16 cellular contexts compared by ENCODE assay signal in the genomic region with DNA sequence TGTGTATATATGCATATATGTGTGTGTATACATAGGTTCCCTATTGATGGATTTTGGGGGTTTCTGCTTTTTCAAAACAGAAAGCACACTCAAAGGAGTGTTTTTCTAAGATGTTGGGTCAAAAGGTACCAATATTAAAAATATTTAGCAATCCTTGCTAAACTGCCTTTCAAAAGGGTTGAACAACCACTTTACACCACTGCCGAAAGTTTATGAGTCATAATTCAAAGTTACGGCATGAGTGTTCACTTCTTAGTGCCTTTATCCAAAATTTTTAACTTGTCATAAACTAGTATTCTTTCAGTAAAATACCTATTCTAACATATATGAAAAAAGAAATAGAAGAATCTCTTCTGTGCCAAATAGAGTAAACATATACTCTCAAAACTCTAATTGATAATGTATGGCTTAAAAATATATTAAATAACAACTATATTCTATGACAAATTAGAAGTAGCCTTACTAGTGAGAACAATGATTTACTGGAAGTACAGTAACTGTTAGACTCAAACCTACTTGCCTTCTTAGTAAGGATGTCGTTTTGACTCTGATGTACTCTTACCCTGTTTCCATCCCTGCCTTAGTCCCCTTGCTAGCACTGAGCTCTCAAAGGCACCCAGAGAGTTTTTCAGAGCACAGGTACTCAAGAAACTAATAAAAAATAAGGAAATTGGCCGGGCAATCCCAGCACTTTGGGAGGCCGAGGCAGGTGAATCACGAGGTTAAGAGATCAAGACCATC.
DNase-seq lines count a peak whose midpoint lies in the region; ATAC-seq, FAIRE-seq and TF ChIP-seq lines count a peak whose summit lies in the region.
"Had no signal": no experiment of that assay in that cellular context is flagged by ENCODE, and none has a peak within 500 bp of the region (broad histone marks: within the 10 kb centered on the region; RNA-seq: fewer than 3 reads in every experiment).

No MANE protein-coding gene starts in this region.

- TF ChIP-seq POLR2A in GM12878 (IDR thresholded peaks at IDR 0.05; ENCODE audit: low read depth, low read length): no peak

- POLR2A ChIA-PET in activated CD4-positive, alpha-beta T cell treated with anti-CD3 and anti-CD28 coated beads, Interleukin-2, amount 10 ng/mL, durations not matched to agents 7 days and 5 days (lab: Charles Lee): no interaction called here
- POLR2A ChIA-PET in GM12878 (lab: Charles Lee): no interaction called here

- no TSS peak for BruUV-seq in GM12878 (replicated peaks; lab: Mats Ljungman, UMichigan)

- peak; percentile 76 for FAIRE-seq in GM12878 (lab: Jason Lieb, UNC)
- FAIRE-seq: GM18507, H54 had no signal

- in situ Hi-C loops in GM12878 (cut with MboI): no loop called here

- no peak overlapping the region for H3K27ac ChIP-seq in GM12878 (ENCODE audit: control insufficient read depth, insufficient read depth)
- H3K27ac ChIP-seq: BLaER1, GM23248 had no signal

- no peak overlapping the region for H2AFZ ChIP-seq in GM12878 (ENCODE audit: control insufficient read depth, low read depth, low read length)
- H2AFZ ChIP-seq: GM23248 had no signal

- no peak for DNase-seq in activated CD4-positive, alpha-beta T cell treated with anti-CD3 and anti-CD28 coated beads, Interleukin-2, amount 10 ng/mL, durations not matched to agents 24 days and 14 days
- no peak for DNase-seq in activated CD4-positive, alpha-beta T cell treated with anti-CD3 and anti-CD28 coated beads, Interleukin-2, amount 10 ng/mL, durations not matched to agents 7 days and 5 days
- no peak for DNase-seq in natural killer cell treated with Interleukin-12 subunit alpha and Interleukin-12 subunit beta and Interleukin-15 and Interleukin-18, amount 100 ng/mL, for 72 hours (ENCODE audit: low spot score)
- DNase-seq in natural killer cell (no peak), GM12878 (ENCODE audit: low read depth, low spot score) (no peak), foreskin melanocyte (no peak)
- DNase-seq: 8988T, AML-193, DMS53, GF-D8, GM23248 had no signal

- SMC1A ChIA-PET in GM12878 (lab: Charles Lee; ENCODE audit: uncharacterized antibody, unreplicated experiment): interaction anchor here (0.9 to 1.4 kb wide), 2 partner anchors 15 to 55 kb away, joined by 3 read pairs; no protein-coding TSS in a partner anchor

- intact Hi-C loops in activated CD4-positive, alpha-beta T cell treated with anti-CD3 and anti-CD28 coated beads, Interleukin-2, amount 10 ng/mL, durations not matched to agents 24 days and 14 days (cut with micrococcal nuclease): no loop called here
- intact Hi-C loops in natural killer cell (cut with micrococcal nuclease) (no loop called here), GM12878 (cut with micrococcal nuclease; ENCODE audit: unreplicated experiment) (no loop called here)

- H3K4me3 ChIP-seq in GM12878: no peak overlapping the region
- H3K4me3 ChIP-seq: BLaER1, GM23248 had no signal

- no peaks in the 10 kb centered on the region for H3K27me3 Mint-ChIP-seq in activated CD4-positive, alpha-beta T cell treated with anti-CD3 and anti-CD28 coated beads, Interleukin-2, amount 10 ng/mL, durations not matched to agents 24 days and 14 days
- no peaks in the 10 kb centered on the region for H3K27me3 Mint-ChIP-seq in activated CD4-positive, alpha-beta T cell treated with anti-CD3 and anti-CD28 coated beads, Interleukin-2, amount 10 ng/mL, durations not matched to agents 7 days and 5 days
- no peaks in the 10 kb centered on the region for H3K27me3 Mint-ChIP-seq in natural killer cell treated with Interleukin-12 subunit alpha and Interleukin-12 subunit beta and Interleukin-15 and Interleukin-18, amount 100 ng/mL, for 72 hours
- no peaks in the 10 kb centered on the region for H3K27me3 Mint-ChIP-seq in natural killer cell (ENCODE audit: low read depth in 2 of 2)

- CTCF ChIA-PET in activated CD4-positive, alpha-beta T cell treated with anti-CD3 and anti-CD28 coated beads, Interleukin-2, amount 10 ng/mL, durations not matched to agents 7 days and 5 days (lab: Charles Lee): interaction anchor here (0.7 kb wide), 1 partner anchor 78 kb away, joined by 3 read pairs; no protein-coding TSS in a partner anchor
- CTCF ChIA-PET in GM12878 (lab: Yijun Ruan, JAX): interaction anchor here (1.0 to 1.2 kb wide), 2 partner anchors 62 to 90 kb away, joined by 3 read pairs; no protein-coding TSS in a partner anchor

- peaks cover 7% of the 10 kb centered on the region for H3K9me3 Mint-ChIP-seq in activated CD4-positive, alpha-beta T cell treated with anti-CD3 and anti-CD28 coated beads, Interleukin-2, amount 10 ng/mL, durations not matched to agents 24 days and 14 days
- no peaks in the 10 kb centered on the region for H3K9me3 Mint-ChIP-seq in activated CD4-positive, alpha-beta T cell treated with anti-CD3 and anti-CD28 coated beads, Interleukin-2, amount 10 ng/mL, durations not matched to agents 7 days and 5 days
- H3K9me3 Mint-ChIP-seq in natural killer cell treated with Interleukin-12 subunit alpha and Interleukin-12 subunit beta and Interleukin-15 and Interleukin-18, amount 100 ng/mL, for 72 hours: no peaks in the 10 kb centered on the region
- H3K9me3 Mint-ChIP-seq in natural killer cell: no peaks in the 10 kb centered on the region

- H3K9me3 ChIP-seq in GM12878 (replicated peaks; ENCODE audit: control insufficient read depth, insufficient read depth, low read length): no peaks in the 10 kb centered on the region
- H3K9me3 ChIP-seq: BLaER1 had no signal

- ATAC-seq in natural killer cell treated with Interleukin-12 subunit alpha and Interleukin-12 subunit beta and Interleukin-15 and Interleukin-18, amount 100 ng/mL, for 72 hours: peak in 1 of 2 donors; percentile 60
- ATAC-seq in natural killer cell (no peak), GM12878 (no peak), HG02938 (IDR thresholded peaks at IDR 0.05; ENCODE audit: unreplicated experiment) (no peak)
- ATAC-seq: HCT116 had no signal

- no peaks in the 10 kb centered on the region for H3K27me3 ChIP-seq in GM12878 (replicated peaks in 1 of 2; ENCODE audit: control insufficient read depth in 2 of 2, insufficient read depth in 2 of 2, low read length in 1 of 2)
- H3K27me3 ChIP-seq: BLaER1 had no signal

- H4K20me1 ChIP-seq in GM12878 (ENCODE audit: control insufficient read depth, insufficient read depth): no peaks in the 10 kb centered on the region
- H4K20me1 ChIP-seq: BLaER1 had no signal

- H3K27ac Mint-ChIP-seq in activated CD4-positive, alpha-beta T cell treated with anti-CD3 and anti-CD28 coated beads, Interleukin-2, amount 10 ng/mL, durations not matched to agents 24 days and 14 days: peak overlapping the region; percentile 72
- no peak overlapping the region for H3K27ac Mint-ChIP-seq in activated CD4-positive, alpha-beta T cell treated with anti-CD3 and anti-CD28 coated beads, Interleukin-2, amount 10 ng/mL, durations not matched to agents 7 days and 5 days
- peak overlapping the region in 1 of 2 donors; percentile 28 for H3K27ac Mint-ChIP-seq in natural killer cell treated with Interleukin-12 subunit alpha and Interleukin-12 subunit beta and Interleukin-15 and Interleukin-18, amount 100 ng/mL, for 72 hours
- no peak overlapping the region for H3K27ac Mint-ChIP-seq in natural killer cell

- H3K9ac ChIP-seq in GM12878 (ENCODE audit: control insufficient read depth, insufficient read depth, low read length): no peak overlapping the region
- H3K9ac ChIP-seq: BLaER1, GM23248 had no signal

- H3K36me3 ChIP-seq in GM12878 (ENCODE audit: control insufficient read depth in 2 of 2, insufficient read depth in 2 of 2, low read length in 1 of 2): peaks cover 3 to 13% of the 10 kb centered on the region in 2 experiments; a peak in 3 of 4 replicates

- H3K79me2 ChIP-seq in GM12878 (ENCODE audit: control insufficient read depth, insufficient read depth, low read length): no peaks in the 10 kb centered on the region

- H3K4me1 ChIP-seq in GM12878 (ENCODE audit: control insufficient read depth, insufficient read depth, low read length): no peaks in the 10 kb centered on the region

- no peak overlapping the region for H3K4me3 Mint-ChIP-seq in activated CD4-positive, alpha-beta T cell treated with anti-CD3 and anti-CD28 coated beads, Interleukin-2, amount 10 ng/mL, durations not matched to agents 24 days and 14 days
- no peak overlapping the region for H3K4me3 Mint-ChIP-seq in activated CD4-positive, alpha-beta T cell treated with anti-CD3 and anti-CD28 coated beads, Interleukin-2, amount 10 ng/mL, durations not matched to agents 7 days and 5 days
- peak overlapping the region; percentile 32 for H3K4me3 Mint-ChIP-seq in natural killer cell treated with Interleukin-12 subunit alpha and Interleukin-12 subunit beta and Interleukin-15 and Interleukin-18, amount 100 ng/mL, for 72 hours
- no peak overlapping the region for H3K4me3 Mint-ChIP-seq in natural killer cell

- TF ChIP-seq CTCF in natural killer cell (IDR thresholded peaks at IDR 0.05): no peak
- TF ChIP-seq CTCF in GM12878 (IDR thresholded peaks at IDR 0.05 in 2 of 3, conservative IDR thresholded peaks at IDR 0.05 in 1 of 3; ENCODE audit: control insufficient read depth in 2 of 3, extremely low read depth in 1 of 3, insufficient read depth in 1 of 3, low read depth in 3 of 3, low read length in 3 of 3): no peak

- H3K36me3 Mint-ChIP-seq in activated CD4-positive, alpha-beta T cell treated with anti-CD3 and anti-CD28 coated beads, Interleukin-2, amount 10 ng/mL, durations not matched to agents 24 days and 14 days (ENCODE audit: low read depth): peaks cover 54% of the 10 kb centered on the region
- peaks cover 38% of the 10 kb centered on the region for H3K36me3 Mint-ChIP-seq in activated CD4-positive, alpha-beta T cell treated with anti-CD3 and anti-CD28 coated beads, Interleukin-2, amount 10 ng/mL, durations not matched to agents 7 days and 5 days (ENCODE audit: low read depth)
- peaks cover 34% of the 10 kb centered on the region for H3K36me3 Mint-ChIP-seq in natural killer cell treated with Interleukin-12 subunit alpha and Interleukin-12 subunit beta and Interleukin-15 and Interleukin-18, amount 100 ng/mL, for 72 hours
- peaks cover 27% of the 10 kb centered on the region for H3K36me3 Mint-ChIP-seq in natural killer cell

- peaks cover 38% of the 10 kb centered on the region for H3K4me1 Mint-ChIP-seq in activated CD4-positive, alpha-beta T cell treated with anti-CD3 and anti-CD28 coated beads, Interleukin-2, amount 10 ng/mL, durations not matched to agents 24 days and 14 days
- H3K4me1 Mint-ChIP-seq in activated CD4-positive, alpha-beta T cell treated with anti-CD3 and anti-CD28 coated beads, Interleukin-2, amount 10 ng/mL, durations not matched to agents 7 days and 5 days: peaks cover 10% of the 10 kb centered on the region
- peaks cover 0 to 6% of the 10 kb centered on the region in 2 donors for H3K4me1 Mint-ChIP-seq in natural killer cell treated with Interleukin-12 subunit alpha and Interleukin-12 subunit beta and Interleukin-15 and Interleukin-18, amount 100 ng/mL, for 72 hours (ENCODE audit: low read depth in 2 of 2)
- no peaks in the 10 kb centered on the region for H3K4me1 Mint-ChIP-seq in natural killer cell

- RAD21 ChIA-PET in GM12878 (lab: Charles Lee; ENCODE audit: unreplicated experiment): no interaction called here

- no peak for TF ChIP-seq EP300 in GM12878 (IDR thresholded peaks at IDR 0.05; ENCODE audit: borderline replicate concordance in 1 of 2, control insufficient read depth in 1 of 2, low read depth in 2 of 2, low read length in 2 of 2)

- H3K4me2 ChIP-seq in GM12878 (ENCODE audit: control insufficient read depth, insufficient read depth): no peak overlapping the region
- H3K4me2 ChIP-seq: BLaER1 had no signal

- WGBS in GM12878 (ENCODE audit: insufficient coverage, insufficient replicate concordance, low lambda C conversion rate, missing lambda C conversion rate): 46% methylated on average over 6 of the region's 6 CpGs

- no peak for TF ChIP-seq RAD21 in GM12878 (IDR thresholded peaks at IDR 0.05; ENCODE audit: insufficient read depth, low read depth, low read length)
